ENCODE assay signal across 1 cellular context in the genomic region with DNA sequence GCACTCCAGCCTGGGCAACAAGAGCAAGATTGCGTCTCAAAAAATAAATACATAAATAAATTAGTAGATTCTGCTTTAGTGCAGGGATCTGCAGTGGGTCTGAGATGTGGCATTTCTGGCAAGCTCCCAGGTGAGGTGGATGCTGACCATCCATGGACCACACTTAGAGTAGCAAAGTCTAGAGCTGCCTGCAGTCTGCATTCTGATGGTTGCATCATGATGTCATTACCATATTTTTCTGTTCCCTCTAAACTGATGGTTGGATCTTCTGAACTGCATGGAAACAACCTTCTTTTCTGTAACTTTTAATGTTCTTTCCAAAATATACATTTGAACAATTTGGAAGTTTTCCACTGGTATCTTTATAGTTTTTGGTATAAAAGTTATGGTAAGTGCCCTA.
TF ChIP-seq lines count a peak whose summit lies in the region.

No MANE protein-coding gene starts in this region.

TF ChIP-seq in WTC11, 78 proteins besides CTCF, POLR2A, EP300 and RAD21 (continued from another document):
- TF ChIP-seq, protein P1, sequence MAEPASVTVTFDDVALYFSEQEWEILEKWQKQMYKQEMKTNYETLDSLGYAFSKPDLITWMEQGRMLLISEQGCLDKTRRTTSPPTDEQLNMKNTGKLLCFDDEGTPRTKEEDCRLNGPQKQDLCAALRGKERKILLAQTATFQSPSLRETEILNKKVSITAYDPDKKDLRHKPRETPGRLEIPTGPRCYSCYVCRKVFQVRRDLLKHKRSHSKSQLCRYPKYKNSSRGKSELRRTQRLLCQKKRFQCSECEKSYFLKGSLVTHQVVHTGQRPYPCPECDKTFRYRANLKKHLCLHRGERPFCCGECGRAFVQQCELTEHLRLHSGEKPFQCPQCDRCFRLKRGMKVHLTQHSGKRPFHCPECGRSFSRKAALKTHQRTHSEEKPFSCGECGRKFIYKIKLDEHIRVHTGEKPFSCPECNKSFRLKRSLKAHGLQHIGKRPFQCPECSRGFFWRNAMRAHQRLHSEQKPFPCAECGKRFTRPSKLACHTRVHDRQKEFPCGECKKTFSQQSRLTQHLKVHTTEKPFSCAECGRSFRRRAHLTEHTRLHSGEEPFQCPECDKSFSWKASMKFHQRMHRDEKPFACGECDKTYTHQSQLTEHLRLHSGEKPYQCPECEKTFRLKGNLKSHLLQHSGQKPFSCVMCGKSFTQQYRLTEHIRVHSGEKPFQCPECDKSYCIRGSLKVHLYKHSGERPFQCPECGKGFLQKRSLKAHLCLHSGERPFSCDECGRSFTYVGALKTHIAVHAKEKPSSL (CRISPR knock-in tag; conservative IDR thresholded peaks at IDR 0.05) = no peak
- TF ChIP-seq SP1 (CRISPR knock-in tag; conservative IDR thresholded peaks at IDR 0.05) (no peak), JAZF1 (CRISPR knock-in tag; IDR thresholded peaks at IDR 0.05) (no peak), ZNF671 (CRISPR knock-in tag; IDR thresholded peaks at IDR 0.05) (no peak), ETV6 (CRISPR knock-in tag; IDR thresholded peaks at IDR 0.05) (no peak), GTF2I (CRISPR knock-in tag; conservative IDR thresholded peaks at IDR 0.05) (no peak), ATF2 (CRISPR knock-in tag; IDR thresholded peaks at IDR 0.05; ENCODE audit: borderline replicate concordance, low read depth) (no peak)
TF ChIP-seq in WTC11: peak in this region for 0.
